ENCODE assay signal across 8 cellular contexts in genomic region chr12:31732926-31733548, GRCh38. TPM values are rescaled to one million over a fixed set of nuclear protein-coding genes. Genes with fewer than 3 reads are reported as not detected.
DNase-seq lines count a peak whose midpoint lies in the region; ATAC-seq and TF ChIP-seq lines count a peak whose summit lies in the region.

No MANE protein-coding gene starts in this region.

- no peak overlapping the region for H3K14ac ChIP-seq in mesenchymal stem cell (ENCODE audit: low read length in 2 of 2)

- ATAC-seq in Panc1 (peak; percentile 50), HG02623 (IDR thresholded peaks at IDR 0.05; ENCODE audit: unreplicated experiment) (no peak), GM19397 (IDR thresholded peaks at IDR 0.05; ENCODE audit: unreplicated experiment) (no peak), HG03439 (IDR thresholded peaks at IDR 0.05; ENCODE audit: unreplicated experiment) (no peak)

- WGBS in mesenchymal stem cell = 94% methylated on average over 5 of the region's 5 CpGs

- H3K27me3 ChIP-seq in Panc1 (ENCODE audit: control insufficient read depth, insufficient read depth, low read length) = no peaks in the 10 kb centered on the region
- H3K27me3 ChIP-seq in brain microvascular endothelial cell (replicated peaks) = no peaks in the 10 kb centered on the region
- H3K27me3 ChIP-seq in mesenchymal stem cell (ENCODE audit: control insufficient read depth in 1 of 2, insufficient read depth in 1 of 2, low read length in 2 of 2) = no peaks in the 10 kb centered on the region

- peaks cover 3% of the 10 kb centered on the region; the same call in 1 of the 2 replicates for H3K9me3 ChIP-seq in Panc1 (ENCODE audit: control insufficient read depth, insufficient read depth, low read depth, low read length)
- no peaks in the 10 kb centered on the region for H3K9me3 ChIP-seq in mesenchymal stem cell (ENCODE audit: control insufficient read depth, low read length)

- H2BK120ac ChIP-seq in mesenchymal stem cell (ENCODE audit: low read depth, low read length) = peak overlapping the region; percentile 66

- no peak overlapping the region for H2BK15ac ChIP-seq in mesenchymal stem cell (ENCODE audit: low read depth, poor library complexity, severe bottlenecking)

- H4K91ac ChIP-seq in mesenchymal stem cell (ENCODE audit: low read length) = peak overlapping the region; percentile 65

- H3K23ac ChIP-seq in mesenchymal stem cell (ENCODE audit: low read length in 2 of 2) = no peak overlapping the region

- H2BK5ac ChIP-seq in mesenchymal stem cell (ENCODE audit: low read depth, low read length, poor library complexity, severe bottlenecking) = peak overlapping the region; percentile 90

- peak overlapping the region; percentile 88 to 90 for H3K18ac ChIP-seq in mesenchymal stem cell (ENCODE audit: low read depth in 1 of 2, low read length in 2 of 2)

- TF ChIP-seq CTCF in Panc1 (IDR thresholded peaks at IDR 0.05) = no peak
- TF ChIP-seq CTCF in brain microvascular endothelial cell (IDR thresholded peaks at IDR 0.05; ENCODE audit: low read depth, low read length, missing control alignments) = no peak

- intact Hi-C loops in Panc1 (cut with micrococcal nuclease; ENCODE audit: unreplicated experiment) = no loop called here

- peaks cover 6% of the 10 kb centered on the region for H3K79me1 ChIP-seq in mesenchymal stem cell (replicated peaks; ENCODE audit: low read length, poor library complexity, severe bottlenecking)

- peak; percentile 21 for DNase-seq in DMS 273 (lab: John Stamatoyannopoulos, UW; ENCODE audit: unreplicated experiment)
- no peak for DNase-seq in DMS 273 treated with DMSO at 0.1 percent for 48 hours (lab: John Stamatoyannopoulos, UW)
- peak; percentile 91 for DNase-seq in Panc1 (ENCODE audit: low read depth, low spot score)
- DNase-seq in brain microvascular endothelial cell = peak; percentile 80
- peak; percentile 85 for DNase-seq in mesenchymal stem cell

- no peak overlapping the region for H3K9ac ChIP-seq in mesenchymal stem cell (ENCODE audit: low read length)

- no peaks in the 10 kb centered on the region; the same call in 1 of the 2 replicates for H3K36me3 ChIP-seq in Panc1 (ENCODE audit: control insufficient read depth, insufficient read depth, low read length)
- no peaks in the 10 kb centered on the region for H3K36me3 ChIP-seq in brain microvascular endothelial cell (replicated peaks)
- no peaks in the 10 kb centered on the region for H3K36me3 ChIP-seq in mesenchymal stem cell (ENCODE audit: control insufficient read depth in 1 of 2, insufficient read depth in 2 of 2, low read depth in 1 of 2, low read length in 2 of 2)

- no peak overlapping the region for H3K4me2 ChIP-seq in mesenchymal stem cell (ENCODE audit: low read length, poor library complexity, severe bottlenecking)

- no peak overlapping the region for H3K4me3 ChIP-seq in Panc1 (ENCODE audit: low read depth in 2 of 2, low read length in 2 of 2)
- no peak overlapping the region for H3K4me3 ChIP-seq in brain microvascular endothelial cell (ENCODE audit: low read depth, low read length)
- no peak overlapping the region for H3K4me3 ChIP-seq in mesenchymal stem cell (ENCODE audit: insufficient read depth in 1 of 2, low read depth in 1 of 2, low read length in 2 of 2)

- CTCF ChIA-PET in Panc1 (lab: Charles Lee) = interaction anchor here (1.3 kb wide), 1 partner anchor 80 kb away, joined by 4 read pairs; no protein-coding TSS in a partner anchor

- peak overlapping the region; percentile 78 for H2AK5ac ChIP-seq in mesenchymal stem cell (ENCODE audit: low read length, severe bottlenecking)

- H3K4me1 ChIP-seq in Panc1 (ENCODE audit: control insufficient read depth, insufficient read depth, low read length) = peaks cover 12% of the 10 kb centered on the region
- peaks cover 5% of the 10 kb centered on the region for H3K4me1 ChIP-seq in mesenchymal stem cell (ENCODE audit: control insufficient read depth, insufficient read depth, low read depth, low read length)

- H3K4ac ChIP-seq in mesenchymal stem cell (ENCODE audit: low read depth in 1 of 2, low read length in 2 of 2) = peak overlapping the region; percentile 46 to 88

- in situ Hi-C loops in Panc1 (cut with HindIII; ENCODE audit: low pct_unique_long_range_greater_than_20kb, low sequenced_read_pairs) = no loop called here
- in situ Hi-C loops in brain microvascular endothelial cell (cut with HindIII; ENCODE audit: low pct_ligation_motif_present, low sequenced_read_pairs) = no loop called here

- BruUV-seq in Panc1 (replicated peaks; lab: Mats Ljungman, UMichigan) = no TSS peak

- H2BK12ac ChIP-seq in mesenchymal stem cell (ENCODE audit: low read length in 2 of 2) = peak overlapping the region; percentile 96 to 99

- H4K8ac ChIP-seq in mesenchymal stem cell (ENCODE audit: low read length) = peak overlapping the region; percentile 70

- H3K27ac ChIP-seq in Panc1 (ENCODE audit: low read length) (peak overlapping the region; percentile 83), brain microvascular endothelial cell (peak overlapping the region; percentile 94), mesenchymal stem cell (ENCODE audit: low read length, poor library complexity, severe bottlenecking) (peak overlapping the region; percentile 98)

- H2AFZ ChIP-seq in mesenchymal stem cell (ENCODE audit: low read depth, low read length) = no peak overlapping the region

- POLR2A ChIA-PET in Panc1 (lab: Charles Lee) = no interaction called here

RNA-seq across cellular contexts. Expression of gene AMN1, which starts 4.2 kb away (rescaled TPM):
- total RNA-seq in Panc1 (2021; ENCODE audit: unreplicated experiment) = 16.4 TPM
- polyA plus RNA-seq in Panc1 (2012; ENCODE audit: insufficient read length) = 11.0 TPM
- 5.9 TPM for polyA plus RNA-seq in mesenchymal stem cell (2013, experiment 1 of 2)
- polyA plus RNA-seq in mesenchymal stem cell (2013, experiment 2 of 2) = 6.3 TPM
